11 cellular contexts compared by ENCODE assay signal in genomic region chr9:33814816-33815215, GRCh38. TPM values are rescaled to one million over a fixed set of nuclear protein-coding genes. Genes with fewer than 3 reads are reported as not detected.
DNase-seq lines count a peak whose midpoint lies in the region; ATAC-seq and TF ChIP-seq lines count a peak whose summit lies in the region.
"Had no signal": no experiment of that assay in that cellular context is flagged by ENCODE, and none has a peak within 500 bp of the region (broad histone marks: within the 10 kb centered on the region; RNA-seq: fewer than 3 reads in every experiment).

No MANE protein-coding gene starts in this region.

- TF ChIP-seq POLR2A in HCT116 (IDR thresholded peaks at IDR 0.05; ENCODE audit: borderline replicate concordance, extremely low read depth, insufficient read depth, insufficient read length), result no peak
- TF ChIP-seq POLR2A in prostate gland (IDR thresholded peaks at IDR 0.05), result no peak

- BruUV-seq in HCT116 (replicated peaks; lab: Mats Ljungman, UMichigan), result no TSS peak

- H3K9ac ChIP-seq in HCT116 (ENCODE audit: low read length), result peak overlapping the region; percentile 41

- H3K79me2 ChIP-seq in HCT116 (ENCODE audit: insufficient read depth, low read length), result peaks cover 26% of the 10 kb centered on the region

- no peaks in the 10 kb centered on the region for H4K20me1 ChIP-seq in HCT116 (ENCODE audit: insufficient read depth)

- RAD21 ChIA-PET in HCT116 (lab: Charles Lee; ENCODE audit: low non-redundant PET in 1 of 2, low total read pairs in 2 of 2, uncharacterized antibody in 2 of 2, unreplicated experiment in 2 of 2), result interaction anchor here in 1 of 2 experiments (1.2 kb wide), 1 partner anchor 37 kb away, joined by 3 read pairs; no protein-coding TSS in a partner anchor

- peak overlapping the region; percentile 61 for H3K27ac Mint-ChIP-seq in mesothelial cell of epicardium

- H3K4me1 Mint-ChIP-seq in mesothelial cell of epicardium, result peaks cover 13% of the 10 kb centered on the region

- CTCF ChIA-PET in HCT116 (lab: Charles Lee), result interaction anchor here (1.0 to 1.8 kb wide), 6 partner anchors 15 to 77 kb away, joined by 3 to 17 read pairs (median 4); no protein-coding TSS in a partner anchor

- TF ChIP-seq CTCF in 22Rv1 (IDR thresholded peaks at IDR 0.05), result no peak
- no peak for TF ChIP-seq CTCF in HCT116 (IDR thresholded peaks at IDR 0.05 in 2 of 3, conservative IDR thresholded peaks at IDR 0.05 in 1 of 3; ENCODE audit: borderline replicate concordance in 1 of 3, insufficient read depth in 1 of 3, low read depth in 2 of 3, low read length in 2 of 3)
- TF ChIP-seq CTCF in mesothelial cell of epicardium (IDR thresholded peaks at IDR 0.05; ENCODE audit: unreplicated experiment), result no peak
- TF ChIP-seq CTCF in prostate gland (IDR thresholded peaks at IDR 0.05), result no peak

- H3K9me3 Mint-ChIP-seq in mesothelial cell of epicardium, result no peaks in the 10 kb centered on the region
- H3K9me3 Mint-ChIP-seq: activated naive CD4-positive, alpha-beta T cell treated with anti-CD3 and anti-CD28 coated beads, Interleukin-2, amount 10 ng/mL, durations not matched to agents 7 days and 5 days had no signal

- ATAC-seq in HCT116, result no peak
- ATAC-seq in HG02885 (IDR thresholded peaks at IDR 0.05; ENCODE audit: poor library complexity, unreplicated experiment), result no peak
- no peak for ATAC-seq in GM21619 (IDR thresholded peaks at IDR 0.05; ENCODE audit: unreplicated experiment)

- H3K9me3 ChIP-seq in HCT116 (ENCODE audit: control insufficient read depth in 1 of 2, insufficient read depth in 1 of 2, low read depth in 1 of 2, low read length in 2 of 2) (no peaks in the 10 kb centered on the region), prostate gland (no peaks in the 10 kb centered on the region)

- intact Hi-C loops in HCT116 (cut with micrococcal nuclease), result loop anchor here (2.0 to 10.0 kb wide), 3 partner anchors 38 to 260 kb away; no protein-coding TSS in a partner anchor
- intact Hi-C loops in prostate gland (cut with DNase I), result loop anchor here (2.0 to 10.0 kb wide), 4 partner anchors 38 to 257 kb away; partner anchors contain the start of gene UBAP2

- POLR2A ChIA-PET in HCT116 (lab: Charles Lee), result no interaction called here

- H3K4me1 ChIP-seq in HCT116 (ENCODE audit: control insufficient read depth in 1 of 2, insufficient read depth in 2 of 2, low read length in 2 of 2), result peaks cover 28 to 53% of the 10 kb centered on the region in 2 experiments
- H3K4me1 ChIP-seq in prostate gland (replicated peaks), result no peaks in the 10 kb centered on the region

- H3K36me3 Mint-ChIP-seq in mesothelial cell of epicardium, result no peaks in the 10 kb centered on the region

- H3K27me3 ChIP-seq in HCT116 (ENCODE audit: insufficient read depth, low read length) (no peaks in the 10 kb centered on the region), prostate gland (replicated peaks; ENCODE audit: insufficient read depth) (no peaks in the 10 kb centered on the region)

- WGBS in prostate gland, result 79% methylated on average over 1 of the region's 1 CpG

- no peak for TF ChIP-seq RAD21 in HCT116 (IDR thresholded peaks at IDR 0.05; ENCODE audit: low read depth)

- peak overlapping the region; percentile 33 for H3K4me3 Mint-ChIP-seq in mesothelial cell of epicardium
- H3K4me3 Mint-ChIP-seq: activated naive CD4-positive, alpha-beta T cell treated with anti-CD3 and anti-CD28 coated beads, Interleukin-2, amount 10 ng/mL, durations not matched to agents 7 days and 5 days had no signal

- peak overlapping the region; percentile 61 for H3K4me2 ChIP-seq in HCT116 (ENCODE audit: low read length)

- H3K27ac ChIP-seq in 22Rv1, result peak overlapping the region; percentile 97
- no peak overlapping the region for H3K27ac ChIP-seq in HCT116 (ENCODE audit: low read depth, low read length)
- H3K27ac ChIP-seq in prostate gland, result peak overlapping the region in 1 of 2 donors; percentile 45

- H3K4me3 ChIP-seq in HCT116 (replicated peaks in 1 of 2; ENCODE audit: low read depth in 1 of 2, low read length in 2 of 2), result no peak overlapping the region
- no peak overlapping the region for H3K4me3 ChIP-seq in prostate gland

- H2AFZ ChIP-seq in HCT116 (ENCODE audit: low read depth, low read length, poor library complexity, severe bottlenecking), result no peak overlapping the region

- no peaks in the 10 kb centered on the region for H3K9me2 ChIP-seq in HCT116 (ENCODE audit: insufficient read depth)

- no peaks in the 10 kb centered on the region for H3K27me3 Mint-ChIP-seq in mesothelial cell of epicardium (ENCODE audit: low read depth)

- DNase-seq in HCT116 (ENCODE audit: low read depth, low spot score) (no peak), amniotic epithelial cell (ENCODE audit: low read depth) (peak; percentile 19), mesothelial cell of epicardium (ENCODE audit: low spot score in 2 of 2, unreplicated experiment in 2 of 2) (no peak), prostate gland (ENCODE audit: low spot score) (no peak), G401 (ENCODE audit: low spot score) (no peak)
- DNase-seq: activated naive CD4-positive, alpha-beta T cell treated with anti-CD3 and anti-CD28 coated beads, Interleukin-2, amount 10 ng/mL, durations not matched to agents 7 days and 5 days; NCI-H1694 treated with DMSO at 0.1 percent for 48 hours; T-helper 9 cell had no signal

- in situ Hi-C loops in G401 (cut with HindIII; ENCODE audit: low sequenced_read_pairs), result no loop called here

- H3K36me3 ChIP-seq in HCT116 (ENCODE audit: control insufficient read depth in 1 of 2, insufficient read depth in 2 of 2, low read length in 2 of 2), result no peaks in the 10 kb centered on the region; a peak in 1 of 4 replicates
- no peaks in the 10 kb centered on the region for H3K36me3 ChIP-seq in prostate gland

TF ChIP-seq in HCT116, 20 proteins besides CTCF, POLR2A, EP300 and RAD21:
- TF ChIP-seq ZNF274 (IDR thresholded peaks at IDR 0.05; ENCODE audit: low read depth, low read length) (no peak), YY1 (IDR thresholded peaks at IDR 0.05; ENCODE audit: extremely low read depth, insufficient replicate concordance, low read depth, low read length) (no peak), CBX3 (IDR thresholded peaks at IDR 0.05; ENCODE audit: low read depth) (no peak), JUND (IDR thresholded peaks at IDR 0.05) (no peak), REST (IDR thresholded peaks at IDR 0.05; ENCODE audit: low read depth) (no peak), ATF3 (IDR thresholded peaks at IDR 0.05) (no peak), ELF1 (IDR thresholded peaks at IDR 0.05; ENCODE audit: borderline replicate concordance, low read depth) (no peak)

RNA-seq across cellular contexts. Expression of gene UBE2R2, which starts 2.1 kb away (rescaled TPM):
- total RNA-seq in HCT116 (2021; ENCODE audit: unreplicated experiment), result 47.0 TPM
- polyA plus RNA-seq in HCT116 (2012), result 32.0 and 35.8 TPM in 2 replicates
- total RNA-seq in mesothelial cell of epicardium, result 59.3 to 59.9 TPM (median 59.9 TPM) in 3 replicates
- total RNA-seq in prostate gland, result 10 to 100 TPM; 25.6 to 42.7 TPM
- total RNA-seq in G401 (2014; rRNA removed; shearing (Covaris generic)), result 25.0 and 35.5 TPM in 2 replicates

RNA-seq across cellular contexts. Expression of gene PRSS3, which starts 19.5 kb away (rescaled TPM):
- total RNA-seq in HCT116 (2021; ENCODE audit: unreplicated experiment), result 66.3 TPM
- polyA plus RNA-seq in HCT116 (2012), result 138 and 146 TPM in 2 replicates
- not detected in 3 replicates for total RNA-seq in mesothelial cell of epicardium
- 1 to 10 TPM in 1 of 2 donors, under 1 TPM in 1; 0.23 to 1.5 TPM for total RNA-seq in prostate gland
- not detected in 2 replicates for total RNA-seq in G401 (2014; rRNA removed; shearing (Covaris generic))

Comparison
In these comparisons a context has a peak if more than half of its experiments do, and no peak if none do; other contexts are left out.
1. RNA of gene PRSS3, which starts 19.5 kb away (total RNA-seq): 66.3 TPM in HCT116 (single experiment); 0.23 to 1.5 TPM in prostate gland, not detected in mesothelial cell of epicardium and not detected in G401; every median in the first group is over 10 times any median in the second.